In genomic region chr10:112261281-112261822, GRCh38 we compare ENCODE assay signal across 1 cellular context.
TF ChIP-seq lines count a peak whose summit lies in the region.

No MANE protein-coding gene starts in this region.

TF ChIP-seq in HepG2, 621 proteins besides CTCF, POLR2A, EP300 and RAD21 (continued from another document and continues in another):
- TF ChIP-seq AHDC1 (CRISPR knock-in tag; IDR thresholded peaks at IDR 0.05; ENCODE audit: borderline replicate concordance), result peak; percentile 99
- TF ChIP-seq NFAT5 (CRISPR knock-in tag; IDR thresholded peaks at IDR 0.05), result peak; percentile 83; the same call in 1 of the 2 replicates
- peak; percentile 97 for TF ChIP-seq ZNF703 (CRISPR knock-in tag; IDR thresholded peaks at IDR 0.05; ENCODE audit: borderline replicate concordance)
- TF ChIP-seq PCBP1 (IDR thresholded peaks at IDR 0.05; ENCODE audit: borderline replicate concordance, low read depth, low read length), result no peak
- TF ChIP-seq HNRNPLL (IDR thresholded peaks at IDR 0.05; ENCODE audit: low read depth, low read length, poor library complexity, severe bottlenecking), result no peak
- TF ChIP-seq ZNF580 (CRISPR knock-in tag; IDR thresholded peaks at IDR 0.05; ENCODE audit: borderline replicate concordance, low read depth), result peak; percentile 94
- no peak for TF ChIP-seq ZFP36 (IDR thresholded peaks at IDR 0.05; ENCODE audit: borderline replicate concordance, low read depth, low read length, partially characterized antibody)
- TF ChIP-seq CHD2 (IDR thresholded peaks at IDR 0.05; ENCODE audit: low read depth, low read length), result no peak
- TF ChIP-seq, protein P1, sequence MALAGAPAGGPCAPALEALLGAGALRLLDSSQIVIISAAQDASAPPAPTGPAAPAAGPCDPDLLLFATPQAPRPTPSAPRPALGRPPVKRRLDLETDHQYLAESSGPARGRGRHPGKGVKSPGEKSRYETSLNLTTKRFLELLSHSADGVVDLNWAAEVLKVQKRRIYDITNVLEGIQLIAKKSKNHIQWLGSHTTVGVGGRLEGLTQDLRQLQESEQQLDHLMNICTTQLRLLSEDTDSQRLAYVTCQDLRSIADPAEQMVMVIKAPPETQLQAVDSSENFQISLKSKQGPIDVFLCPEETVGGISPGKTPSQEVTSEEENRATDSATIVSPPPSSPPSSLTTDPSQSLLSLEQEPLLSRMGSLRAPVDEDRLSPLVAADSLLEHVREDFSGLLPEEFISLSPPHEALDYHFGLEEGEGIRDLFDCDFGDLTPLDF (CRISPR knock-in tag; IDR thresholded peaks at IDR 0.05), result 0 out of 2 replicates have a peak, but pooled peaks have one; percentile 54
- TF ChIP-seq ZNF331 (CRISPR knock-in tag; IDR thresholded peaks at IDR 0.05), result peak; percentile 96
- TF ChIP-seq ZNF761 (CRISPR knock-in tag; conservative IDR thresholded peaks at IDR 0.05), result 0 out of 2 replicates have a peak, but pooled peaks have one; percentile 33
- peak; percentile 77; the same call in 1 of the 2 replicates for TF ChIP-seq SNAI1 (CRISPR knock-in tag; IDR thresholded peaks at IDR 0.05; ENCODE audit: borderline replicate concordance)
- TF ChIP-seq ZSCAN5A (CRISPR knock-in tag; IDR thresholded peaks at IDR 0.05; ENCODE audit: borderline replicate concordance), result peak; percentile 64; the same call in 1 of the 2 replicates
- no peak for TF ChIP-seq ZNF512B (CRISPR knock-in tag; IDR thresholded peaks at IDR 0.05; ENCODE audit: borderline replicate concordance)
- peak; percentile 35 for TF ChIP-seq ZNF883 (CRISPR knock-in tag; IDR thresholded peaks at IDR 0.05; ENCODE audit: not compliant biosample characterization)
- TF ChIP-seq, protein P2, sequence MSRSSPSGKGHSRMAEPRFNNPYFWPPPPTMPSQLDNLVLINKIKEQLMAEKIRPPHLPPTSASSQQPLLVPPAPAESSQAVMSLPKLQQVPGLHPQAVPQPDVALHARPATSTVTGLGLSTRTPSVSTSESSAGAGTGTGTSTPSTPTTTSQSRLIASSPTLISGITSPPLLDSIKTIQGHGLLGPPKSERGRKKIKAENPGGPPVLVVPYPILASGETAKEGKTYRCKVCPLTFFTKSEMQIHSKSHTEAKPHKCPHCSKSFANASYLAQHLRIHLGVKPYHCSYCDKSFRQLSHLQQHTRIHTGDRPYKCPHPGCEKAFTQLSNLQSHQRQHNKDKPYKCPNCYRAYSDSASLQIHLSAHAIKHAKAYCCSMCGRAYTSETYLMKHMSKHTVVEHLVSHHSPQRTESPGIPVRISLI (CRISPR knock-in tag; IDR thresholded peaks at IDR 0.05; ENCODE audit: borderline replicate concordance), result peak; percentile 54; the same call in 1 of the 2 replicates
- peak; percentile 91 for TF ChIP-seq TBL1XR1 (IDR thresholded peaks at IDR 0.05; ENCODE audit: borderline replicate concordance, low read length, partially characterized antibody)
- TF ChIP-seq TRIM22 (IDR thresholded peaks at IDR 0.05), result no peak
- TF ChIP-seq CBX1 (IDR thresholded peaks at IDR 0.05; ENCODE audit: low read depth), result no peak
- TF ChIP-seq ZNF138 (CRISPR knock-in tag; IDR thresholded peaks at IDR 0.05; ENCODE audit: low read depth), result no peak
- peak; percentile 92 for TF ChIP-seq CCDC6 (CRISPR knock-in tag; IDR thresholded peaks at IDR 0.05)
- TF ChIP-seq ZNF646 (CRISPR knock-in tag; IDR thresholded peaks at IDR 0.05), result no peak; the same call in 1 of the 2 replicates
- TF ChIP-seq BRD4 (CRISPR knock-in tag; IDR thresholded peaks at IDR 0.05), result peak; percentile 94
